In genomic region chr5:69560587-69561431, GRCh38 we compare ENCODE assay signal across 8 cellular contexts. TPM values are rescaled to one million over a fixed set of nuclear protein-coding genes. Genes with fewer than 3 reads are reported as not detected.
DNase-seq lines count a peak whose midpoint lies in the region; ATAC-seq and TF ChIP-seq lines count a peak whose summit lies in the region.
"Not testable (repeated sequence)": the region's sequence is repeated elsewhere in the genome, so short reads cannot be mapped to it uniquely, and the experiment has no call there.

No MANE protein-coding gene starts in this region.

- H2AK5ac ChIP-seq in mesendoderm (ENCODE audit: low read length): not testable (repeated sequence)

- H3K9me2 ChIP-seq in GM23248 (ENCODE audit: insufficient read depth): not testable (repeated sequence)

- not testable (repeated sequence) for H4K20me1 ChIP-seq in GM23248 (ENCODE audit: insufficient read depth); mammary epithelial cell (ENCODE audit: insufficient read depth, low read length)

- not testable (repeated sequence) for H3K9me3 Mint-ChIP-seq in activated CD8-positive, alpha-beta T cell treated with anti-CD3 and anti-CD28 coated beads for 36 hours

- H3K27ac ChIP-seq in AG04450 (ENCODE audit: low read depth, low read length); mammary epithelial cell (ENCODE audit: insufficient read depth, low read depth, low read length); mesendoderm (ENCODE audit: low read depth, low read length); sigmoid colon: not testable (repeated sequence)
- H3K27ac ChIP-seq in GM23248: peak overlapping the region; percentile 53

- not testable (repeated sequence) for BruUV-seq in mammary epithelial cell (replicated peaks; lab: Mats Ljungman, UMichigan)

- ATAC-seq in activated CD8-positive, alpha-beta T cell treated with anti-CD3 and anti-CD28 coated beads for 36 hours: not testable (repeated sequence)
- peak; percentile 32 for ATAC-seq in Right ventricle myocardium superior (ENCODE audit: poor library complexity)

- not testable (repeated sequence) for H3K27me3 Mint-ChIP-seq in activated CD8-positive, alpha-beta T cell treated with anti-CD3 and anti-CD28 coated beads for 36 hours

- not testable (repeated sequence) for H3K36me3 ChIP-seq in GM23248 (ENCODE audit: low read depth); NT2/D1 (ENCODE audit: insufficient read depth, insufficient read length, low read length); mammary epithelial cell (ENCODE audit: insufficient read depth, low read length); mesendoderm (ENCODE audit: control insufficient read depth, insufficient read depth, low read length); sigmoid colon

- H3K23ac ChIP-seq in mesendoderm (ENCODE audit: low read length): not testable (repeated sequence)

- H2AFZ ChIP-seq in GM23248: peak overlapping the region; percentile 69
- peak overlapping the region; percentile 13 for H2AFZ ChIP-seq in mammary epithelial cell (ENCODE audit: low read depth, low read length)

- DNase-seq in AG04450 (ENCODE audit: low read depth, low spot score); GM23248; NT2/D1 (ENCODE audit: low read depth, low spot score); activated CD8-positive, alpha-beta T cell treated with anti-CD3 and anti-CD28 coated beads for 36 hours; mammary epithelial cell; Right ventricle myocardium superior; sigmoid colon: not testable (repeated sequence)
- peak; percentile 0 for DNase-seq in mesendoderm

- not testable (repeated sequence) for TF ChIP-seq CTCF in AG04450 (IDR thresholded peaks at IDR 0.05; ENCODE audit: low read depth, low read length); activated CD8-positive, alpha-beta T cell treated with anti-CD3 and anti-CD28 coated beads for 36 hours (IDR thresholded peaks at IDR 0.05); mammary epithelial cell (conservative IDR thresholded peaks at IDR 0.05 in 1 of 2, IDR thresholded peaks at IDR 0.05 in 1 of 2; ENCODE audit: extremely low read depth in 1 of 2, insufficient read depth in 1 of 2, low read depth in 1 of 2, low read length in 2 of 2); sigmoid colon (IDR thresholded peaks at IDR 0.05)

- H4K8ac ChIP-seq in mesendoderm (ENCODE audit: low read depth, low read length): not testable (repeated sequence)

- H3K4ac ChIP-seq in mesendoderm (ENCODE audit: low read depth, low read length): not testable (repeated sequence)

- not testable (repeated sequence) for H3F3A ChIP-seq in GM23248 (ENCODE audit: insufficient read depth)

- not testable (repeated sequence) for H3K4me1 ChIP-seq in GM23248 (ENCODE audit: insufficient read depth); NT2/D1 (ENCODE audit: insufficient read depth, insufficient read length); mammary epithelial cell (ENCODE audit: insufficient read depth, low read length); mesendoderm (ENCODE audit: control insufficient read depth, low read depth, low read length); sigmoid colon

- not testable (repeated sequence) for H3K18ac ChIP-seq in mesendoderm (ENCODE audit: low read length)

- H3K4me3 Mint-ChIP-seq in activated CD8-positive, alpha-beta T cell treated with anti-CD3 and anti-CD28 coated beads for 36 hours: peak overlapping the region; percentile 64

- not testable (repeated sequence) for TF ChIP-seq EP300 in sigmoid colon (IDR thresholded peaks at IDR 0.05)

- not testable (repeated sequence) for H3K4me1 Mint-ChIP-seq in activated CD8-positive, alpha-beta T cell treated with anti-CD3 and anti-CD28 coated beads for 36 hours (ENCODE audit: low read depth)

- H3K27ac Mint-ChIP-seq in activated CD8-positive, alpha-beta T cell treated with anti-CD3 and anti-CD28 coated beads for 36 hours: not testable (repeated sequence)

- H3K9ac ChIP-seq in GM23248: peak overlapping the region; percentile 70
- H3K9ac ChIP-seq in NT2/D1 (ENCODE audit: insufficient read length, low read depth); mammary epithelial cell (ENCODE audit: insufficient read depth, low read length); mesendoderm (ENCODE audit: low read length): not testable (repeated sequence)

- H3K4me3 ChIP-seq in AG04450 (ENCODE audit: low read depth, low read length): peak overlapping the region; percentile 47
- H3K4me3 ChIP-seq in GM23248: peak overlapping the region; percentile 69
- peak overlapping the region; percentile 18 for H3K4me3 ChIP-seq in NT2/D1 (ENCODE audit: insufficient read length, low read depth)
- peak overlapping the region; percentile 28 to 43 (median 36) for H3K4me3 ChIP-seq in mammary epithelial cell (replicated peaks in 1 of 3; ENCODE audit: insufficient read depth in 1 of 3, low read depth in 2 of 3, low read length in 3 of 3)
- H3K4me3 ChIP-seq in mesendoderm (ENCODE audit: low read length): not testable (repeated sequence)
- peak overlapping the region in 3 of 4 donors; percentile 30 to 49 (median 46) for H3K4me3 ChIP-seq in sigmoid colon

- CTCF ChIA-PET in AG04450 (lab: Charles Lee); activated CD8-positive, alpha-beta T cell treated with anti-CD3 and anti-CD28 coated beads for 36 hours (lab: Charles Lee); mammary epithelial cell (lab: Charles Lee; ENCODE audit: low non-redundant PET): not testable (repeated sequence)

- 32 to 37% methylated on average over 26 to 27 of the region's 31 CpGs for WGBS in GM23248 (ENCODE audit: low coverage in 1 of 2, low lambda C conversion rate in 2 of 2, missing lambda C conversion rate in 2 of 2), 2 experiments
- 39% methylated on average over 12 of the region's 31 CpGs for WGBS in mammary epithelial cell (ENCODE audit: low coverage, missing lambda C conversion rate)
- no CpG with 5 or more reads among the region's 31 CpGs for WGBS in mesendoderm (ENCODE audit: extremely low coverage, insufficient coverage, low lambda C conversion rate)
- 32 to 39% methylated on average over 23 to 25 of the region's 31 CpGs for WGBS in sigmoid colon, 2 donors

- H3K4me2 ChIP-seq in GM23248 (ENCODE audit: unreplicated experiment) (peak overlapping the region; percentile 85), mammary epithelial cell (ENCODE audit: insufficient read depth, low read depth, low read length) (peak overlapping the region; percentile 51)
- not testable (repeated sequence) for H3K4me2 ChIP-seq in mesendoderm (ENCODE audit: low read length)

- POLR2A ChIA-PET in AG04450 (lab: Yijun Ruan, JAX); activated CD8-positive, alpha-beta T cell treated with anti-CD3 and anti-CD28 coated beads for 36 hours (lab: Charles Lee): not testable (repeated sequence)

- dilution Hi-C loops in mammary epithelial cell (cut with HindIII; ENCODE audit: low sequenced_read_pairs): not testable (repeated sequence)

- peak overlapping the region; percentile 25 for H3K56ac ChIP-seq in mesendoderm (ENCODE audit: low read length)

- not testable (repeated sequence) for H3K79me1 ChIP-seq in mesendoderm (ENCODE audit: low read length)

- not testable (repeated sequence) for H3K27me3 ChIP-seq in AG04450 (ENCODE audit: control insufficient read depth, insufficient read depth, low read length); GM23248 (replicated peaks; ENCODE audit: insufficient read depth); NT2/D1 (ENCODE audit: insufficient read depth, insufficient read length); mammary epithelial cell (ENCODE audit: insufficient read depth, low read length); mesendoderm (ENCODE audit: insufficient read depth, low read length, poor library complexity); sigmoid colon

- not testable (repeated sequence) for TF ChIP-seq POLR2A in sigmoid colon (IDR thresholded peaks at IDR 0.05)

- not testable (repeated sequence) for H4K5ac ChIP-seq in mesendoderm (ENCODE audit: low read length)

- peaks cover 13% of the 10 kb centered on the region for H3K79me2 ChIP-seq in GM23248 (ENCODE audit: insufficient read depth)
- not testable (repeated sequence) for H3K79me2 ChIP-seq in mammary epithelial cell (ENCODE audit: insufficient read depth, low read length); mesendoderm (ENCODE audit: control insufficient read depth, insufficient read depth, low read length)

- not testable (repeated sequence) for H3K9me3 ChIP-seq in AG04450 (ENCODE audit: control insufficient read depth, insufficient read depth, low read length); GM23248 (ENCODE audit: low read depth); NT2/D1 (ENCODE audit: insufficient read depth, low read length); mammary epithelial cell (replicated peaks; ENCODE audit: insufficient read depth, low read length); sigmoid colon

- not testable (repeated sequence) for H2BK5ac ChIP-seq in mesendoderm (ENCODE audit: low read length)

- not testable (repeated sequence) for H2BK120ac ChIP-seq in mesendoderm (ENCODE audit: low read depth, low read length)

- not testable (repeated sequence) for H3K36me3 Mint-ChIP-seq in activated CD8-positive, alpha-beta T cell treated with anti-CD3 and anti-CD28 coated beads for 36 hours (ENCODE audit: low read depth)

- in situ Hi-C loops in GM23248 (cut with MboI); mammary epithelial cell (cut with MboI; ENCODE audit: low sequenced_read_pairs in 2 of 2): not testable (repeated sequence)

- intact Hi-C loops in activated CD8-positive, alpha-beta T cell treated with anti-CD3 and anti-CD28 coated beads for 36 hours (cut with micrococcal nuclease); mammary epithelial cell (cut with micrococcal nuclease); Right ventricle myocardium superior (cut with DNase I); sigmoid colon (cut with DNase I): not testable (repeated sequence)

- H2BK15ac ChIP-seq in mesendoderm (replicated peaks; ENCODE audit: low read depth): not testable (repeated sequence)

RNA-seq across cellular contexts. Expression of gene GTF2H2C, which starts 0.8 kb away (rescaled TPM):
- polyA plus RNA-seq in AG04450 (2011; rRNA removed) (38.6 and 40.9 TPM in 2 replicates), GM23248 (2016; fragmentation: Nextera tagmentation; extraction: Ambion mirVana) (27.0 and 33.3 TPM in 2 replicates), mammary epithelial cell (16.9 TPM), sigmoid colon (10 to 100 TPM; 12.0 to 19.3 (median 16.2) TPM)
- 20.0 and 30.6 TPM in 2 replicates for polyA minus RNA-seq in AG04450 (2011; rRNA and poly(A)+ RNA removed)
- 24.4 and 45.8 TPM in 2 replicates for total RNA-seq in GM23248 (2014; rRNA removed; shearing (Covaris generic))
- 10 to 100 TPM; 40.0 to 42.1 TPM for total RNA-seq in activated CD8-positive, alpha-beta T cell treated with anti-CD3 and anti-CD28 coated beads for 36 hours
- total RNA-seq in mammary epithelial cell (10 to 100 TPM; 32.6 to 35.2 TPM), Right ventricle myocardium superior (19.5 TPM), sigmoid colon (10 to 100 TPM; 13.8 to 21.6 (median 19.8) TPM)
- 28.6 TPM for polyA minus RNA-seq in mammary epithelial cell
- polyA plus RNA-seq in mesendoderm (2013, experiment 1 of 2): 40.0 TPM
- 42.5 TPM for polyA plus RNA-seq in mesendoderm (2013, experiment 2 of 2)
